29 cellular contexts compared by ENCODE assay signal in genomic region chr5:1013948-1014301, GRCh38. TPM values are rescaled to one million over a fixed set of nuclear protein-coding genes. Genes with fewer than 3 reads are reported as not detected.
"Had no signal": no experiment of that assay in that cellular context is flagged by ENCODE, and none has a peak within 500 bp of the region (broad histone marks: within the 10 kb centered on the region; RNA-seq: fewer than 3 reads in every experiment).

No MANE protein-coding gene starts in this region.

- ATAC-seq: naive thymus-derived CD4-positive, alpha-beta T cell; natural killer cell; psoas muscle; right cardiac atrium; right lobe of liver; stimulated activated memory B cell treated with anti-CD40 and anti-IgM and Interleukin-4, amounts not matched to agents 10 μg/mL and 1 μg/mL and 100 μg/mL, for 72 hours; stimulated activated naive CD8-positive, alpha-beta T cell treated with anti-CD3 and anti-CD28 coated beads, Interleukin-15, amount 100 ng/mL, for 72 hours; stimulated activated naive CD8-positive, alpha-beta T cell treated with anti-CD3 and anti-CD28 coated beads, Interleukin-15, Interleukin-2, amounts not matched to agents 100 U/mL and 50 U/mL, for 24 hours had no signal

- H3K27me3 ChIP-seq: ovary had no signal

- DNase-seq: naive thymus-derived CD4-positive, alpha-beta T cell; natural killer cell; nucleus accumbens; stimulated activated CD4-positive, alpha-beta T cell treated with anti-CD3 and anti-CD28 coated beads, Interleukin-12 subunit alpha, Interleukin-12 subunit beta, amount 100 ng/mL, for 4 hours; stimulated activated CD4-positive, alpha-beta T cell treated with anti-CD3 and anti-CD28 coated beads, Interleukin-1b, Interleukin-23, amount 100 ng/mL, for 48 hours; stimulated activated CD4-positive, alpha-beta T cell treated with anti-CD3 and anti-CD28 coated beads, Interleukin-4, amount 100 ng/mL, for 1 hour; stimulated activated CD4-positive, alpha-beta T cell treated with anti-CD3 and anti-CD28 coated beads, Interleukin-4, amount 100 ng/mL, for 4 hours; stimulated activated CD8-positive, alpha-beta memory T cell treated with anti-CD3 and anti-CD28 coated beads, Interleukin-4, amount 100 ng/mL, for 48 hours; stimulated activated naive CD4-positive, alpha-beta T cell; stimulated activated naive CD8-positive, alpha-beta T cell treated with anti-CD3 and anti-CD28 coated beads, Interleukin-15, amount 100 ng/mL, for 72 hours; stimulated activated naive CD8-positive, alpha-beta T cell treated with anti-CD3 and anti-CD28 coated beads, Interleukin-15, Interleukin-2, amounts not matched to agents 100 U/mL and 50 U/mL, for 24 hours; substantia nigra; thyroid gland; trophoblast cell had no signal

- H3K9ac ChIP-seq: neural progenitor cell, parathyroid adenoma had no signal

- H3K79me2 ChIP-seq: parathyroid adenoma had no signal

- H3K4me1 ChIP-seq: parathyroid adenoma, psoas muscle had no signal

- H3K36me3 ChIP-seq: neural progenitor cell, neutrophil, ovary, right lobe of liver, spleen, thoracic aorta, thyroid gland, tibial nerve, upper lobe of left lung, vagina had no signal

- H3K4me3 ChIP-seq: neural progenitor cell, ovary, psoas muscle, right lobe of liver, skin epidermis, smooth muscle cell, spleen, thoracic aorta, thyroid gland, tibial nerve, upper lobe of left lung, vagina had no signal

- H3K4me2 ChIP-seq: neural progenitor cell, smooth muscle cell had no signal

- H3K27ac ChIP-seq: neural progenitor cell, neutrophil, ovary, parathyroid adenoma, psoas muscle, right lobe of liver, skin epidermis, spleen, thoracic aorta, thyroid gland, tibial nerve, vagina had no signal

- H2AFZ ChIP-seq: neural progenitor cell, parathyroid adenoma had no signal

- H3K9me3 ChIP-seq: neutrophil, ovary, psoas muscle, right lobe of liver, spleen, thoracic aorta, thyroid gland, tibial nerve, upper lobe of left lung, vagina had no signal

RNA-seq across cellular contexts. Expression of gene NKD2, which starts 5.3 kb away (rescaled TPM):
- total RNA-seq: natural killer cell had no signal
